In the genomic region with DNA sequence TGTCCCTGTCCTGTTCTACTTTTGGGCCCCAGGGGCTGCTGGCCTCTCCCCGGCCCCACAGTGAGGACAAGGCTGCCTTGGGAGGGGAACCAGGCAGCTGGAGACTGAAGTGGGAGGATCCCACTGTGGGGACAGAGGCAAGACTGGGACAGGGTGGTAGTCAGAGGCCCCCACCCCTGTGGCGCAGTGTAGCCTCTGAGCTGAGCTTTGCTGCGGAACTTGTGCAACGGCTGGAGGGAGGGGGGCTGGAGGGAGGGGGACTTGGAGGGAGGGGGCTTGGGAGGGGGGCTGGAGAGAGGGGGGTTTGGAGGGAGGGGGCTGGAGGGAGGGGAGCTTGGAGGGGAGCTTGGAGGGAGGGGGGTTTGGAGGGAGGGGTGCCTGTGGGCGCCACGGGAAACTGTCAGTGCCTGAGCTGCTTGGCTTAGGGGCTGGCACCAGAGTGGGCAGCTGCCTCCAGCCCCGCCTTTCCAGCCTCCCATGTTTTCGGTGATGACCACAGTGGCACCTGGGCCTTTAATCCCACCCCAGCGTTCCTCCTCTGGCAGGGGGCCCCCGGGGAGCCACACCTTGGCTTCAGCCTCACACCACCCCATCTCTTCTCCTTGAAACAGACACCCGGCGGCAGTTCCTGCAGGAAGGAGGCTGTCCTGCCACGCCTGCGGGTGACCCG, we compare ENCODE assay signal across 9 cellular contexts. TPM values are rescaled to one million over a fixed set of nuclear protein-coding genes. Genes with fewer than 3 reads are reported as not detected.
DNase-seq lines count a peak whose midpoint lies in the region; ATAC-seq, FAIRE-seq and TF ChIP-seq lines count a peak whose summit lies in the region.
"Had no signal": no experiment of that assay in that cellular context is flagged by ENCODE, and none has a peak within 500 bp of the region (broad histone marks: within the 10 kb centered on the region; RNA-seq: fewer than 3 reads in every experiment).

No MANE protein-coding gene starts in this region.

- POLR2A ChIA-PET in Panc1 (lab: Charles Lee) = no interaction called here

- H3K27ac ChIP-seq in BLaER1 (peak overlapping the region; percentile 94), Panc1 (ENCODE audit: low read length) (no peak overlapping the region), layer of hippocampus (ENCODE audit: low read depth, low read length) (peak overlapping the region; percentile 65), GM23248 (no peak overlapping the region)

- H3K27me3 ChIP-seq in BLaER1 (no peaks in the 10 kb centered on the region), Panc1 (ENCODE audit: control insufficient read depth, insufficient read depth, low read length) (no peaks in the 10 kb centered on the region), layer of hippocampus (ENCODE audit: control insufficient read depth, insufficient read depth, low read length) (no peaks in the 10 kb centered on the region), GM23248 (replicated peaks; ENCODE audit: insufficient read depth) (no peaks in the 10 kb centered on the region)

- H3K9ac ChIP-seq in BLaER1 (peak overlapping the region; percentile 80), GM23248 (no peak overlapping the region)

- no peak for TF ChIP-seq CTCF in Panc1 (IDR thresholded peaks at IDR 0.05)
- no peak for TF ChIP-seq CTCF in D721Med (IDR thresholded peaks at IDR 0.05; ENCODE audit: insufficient read depth, missing control alignments)

- no TSS peak for BruUV-seq in Panc1 (replicated peaks; lab: Mats Ljungman, UMichigan)

- no peaks in the 10 kb centered on the region for H3K79me2 ChIP-seq in GM23248 (ENCODE audit: insufficient read depth)

- H3K4me3 ChIP-seq in BLaER1 (peak overlapping the region; percentile 74), Panc1 (ENCODE audit: low read depth in 2 of 2, low read length in 2 of 2) (no peak overlapping the region), GM23248 (no peak overlapping the region)

- H2AFZ ChIP-seq in GM23248 = no peak overlapping the region

- H3K36me3 ChIP-seq in BLaER1 (peaks cover 27% of the 10 kb centered on the region), Panc1 (ENCODE audit: control insufficient read depth, insufficient read depth, low read length) (no peaks in the 10 kb centered on the region), GM23248 (ENCODE audit: low read depth) (no peaks in the 10 kb centered on the region)

- in situ Hi-C loops in Panc1 (cut with HindIII; ENCODE audit: low pct_unique_long_range_greater_than_20kb, low sequenced_read_pairs) = no loop called here
- in situ Hi-C loops in GM23248 (cut with MboI) = loop anchor here (10.0 kb wide), 1 partner anchor 259 kb away; no protein-coding TSS in a partner anchor

- H4K20me1 ChIP-seq in BLaER1 (no peaks in the 10 kb centered on the region), GM23248 (ENCODE audit: insufficient read depth) (no peaks in the 10 kb centered on the region)

- no peak for FAIRE-seq in D721Med (lab: Jason Lieb, UNC)

- H3K9me3 ChIP-seq in BLaER1 = no peaks in the 10 kb centered on the region
- H3K9me3 ChIP-seq in Panc1 (ENCODE audit: control insufficient read depth, insufficient read depth, low read depth, low read length) = no peaks in the 10 kb centered on the region
- H3K9me3 ChIP-seq in GM23248 (ENCODE audit: low read depth) = no peaks in the 10 kb centered on the region

- H3K4me2 ChIP-seq in BLaER1 = peak overlapping the region; percentile 94
- H3K4me2 ChIP-seq in GM23248 (ENCODE audit: unreplicated experiment) = no peak overlapping the region

- H3K4me1 ChIP-seq in BLaER1 (peaks cover 77% of the 10 kb centered on the region), Panc1 (ENCODE audit: control insufficient read depth, insufficient read depth, low read length) (peaks cover 7% of the 10 kb centered on the region), GM23248 (ENCODE audit: insufficient read depth) (no peaks in the 10 kb centered on the region)

- no peaks in the 10 kb centered on the region for H3F3A ChIP-seq in GM23248 (ENCODE audit: insufficient read depth)

- H3K9me2 ChIP-seq in GM23248 (ENCODE audit: insufficient read depth) = no peaks in the 10 kb centered on the region

- WGBS in GM23248 (ENCODE audit: low coverage in 1 of 2, low lambda C conversion rate in 2 of 2, missing lambda C conversion rate in 2 of 2), 2 experiments = 38 to 52% methylated on average over 10 to 15 of the region's 15 CpGs

- ATAC-seq in Panc1 = 0 out of 2 replicates have a peak, but pooled peaks have one; percentile 2
- no peak for ATAC-seq in GM21723 (IDR thresholded peaks at IDR 0.05; ENCODE audit: unreplicated experiment)

- CTCF ChIA-PET in Panc1 (lab: Charles Lee) = interaction anchor here (1.3 to 2.0 kb wide), 2 partner anchors 9 to 86 kb away, joined by 7 to 22 read pairs; no protein-coding TSS in a partner anchor

- intact Hi-C loops in Panc1 (cut with micrococcal nuclease; ENCODE audit: unreplicated experiment) = loop anchor here (10.0 kb wide), 1 partner anchor 89 kb away; a partner anchor contains a TSS

- peak; percentile 76 for DNase-seq in GDM1 (lab: John Stamatoyannopoulos, UW)
- DNase-seq in Panc1 (ENCODE audit: low read depth, low spot score) = no peak
- DNase-seq in GM03348 (ENCODE audit: low spot score) = no peak
- no peak for DNase-seq in D721Med (ENCODE audit: insufficient read length, low spot score)
- DNase-seq in GM23248 = no peak
- DNase-seq: SHP77 treated with DMSO at 0.1 percent for 48 hours had no signal

RNA-seq across cellular contexts. Expression of a gene that starts 2.3 kb away (rescaled TPM):
- not detected for total RNA-seq in Panc1 (2021; ENCODE audit: unreplicated experiment)
- polyA plus RNA-seq in Panc1 (2012; ENCODE audit: insufficient read length) = not detected
- not detected in 2 replicates for total RNA-seq in GM23248 (2014; rRNA removed; shearing (Covaris generic))
- not detected in 2 replicates for polyA plus RNA-seq in GM23248 (2016; fragmentation: Nextera tagmentation; extraction: Ambion mirVana)

RNA-seq across cellular contexts. Expression of a gene that starts 6.1 kb away (rescaled TPM):
- total RNA-seq in Panc1 (2021; ENCODE audit: unreplicated experiment) = 27.0 TPM
- 66.0 TPM for polyA plus RNA-seq in Panc1 (2012; ENCODE audit: insufficient read length)
- total RNA-seq in GM23248 (2014; rRNA removed; shearing (Covaris generic)) = 33.2 and 49.4 TPM in 2 replicates
- polyA plus RNA-seq in GM23248 (2016; fragmentation: Nextera tagmentation; extraction: Ambion mirVana) = 20.5 and 21.1 TPM in 2 replicates

RNA-seq across cellular contexts. Expression of a gene that starts 11.8 kb away (rescaled TPM):
- 43.5 TPM for total RNA-seq in Panc1 (2021; ENCODE audit: unreplicated experiment)
- 73.8 TPM for polyA plus RNA-seq in Panc1 (2012; ENCODE audit: insufficient read length)
- total RNA-seq in GM23248 (2014; rRNA removed; shearing (Covaris generic)) = 41.9 and 43.1 TPM in 2 replicates
- polyA plus RNA-seq in GM23248 (2016; fragmentation: Nextera tagmentation; extraction: Ambion mirVana) = 121 and 122 TPM in 2 replicates

RNA-seq across cellular contexts. Expression of a gene that starts 19.7 kb away (rescaled TPM):
- 2.8 TPM for total RNA-seq in Panc1 (2021; ENCODE audit: unreplicated experiment)
- 5.5 TPM for polyA plus RNA-seq in Panc1 (2012; ENCODE audit: insufficient read length)
- not detected in 2 replicates for total RNA-seq in GM23248 (2014; rRNA removed; shearing (Covaris generic))
- not detected in 2 replicates for polyA plus RNA-seq in GM23248 (2016; fragmentation: Nextera tagmentation; extraction: Ambion mirVana)

RNA-seq across cellular contexts. Expression of a gene that starts 36.2 kb away (rescaled TPM):
- total RNA-seq in Panc1 (2021; ENCODE audit: unreplicated experiment) = 18.4 TPM
- 11.5 TPM for polyA plus RNA-seq in Panc1 (2012; ENCODE audit: insufficient read length)
- total RNA-seq in GM23248 (2014; rRNA removed; shearing (Covaris generic)) = 5.4 TPM in 2 replicates
- polyA plus RNA-seq in GM23248 (2016; fragmentation: Nextera tagmentation; extraction: Ambion mirVana) = 0.86 and 0.88 TPM in 2 replicates

Comparison
In these comparisons a context has a peak if more than half of its experiments do, and no peak if none do; other contexts are left out.
1. H3K27ac ChIP-seq: peak in BLaER1 (single experiment) and layer of hippocampus (single experiment); none in Panc1 (single experiment) and GM23248 (single experiment).